Comparison of ENCODE assay signal across 1 cellular context in the genomic region with DNA sequence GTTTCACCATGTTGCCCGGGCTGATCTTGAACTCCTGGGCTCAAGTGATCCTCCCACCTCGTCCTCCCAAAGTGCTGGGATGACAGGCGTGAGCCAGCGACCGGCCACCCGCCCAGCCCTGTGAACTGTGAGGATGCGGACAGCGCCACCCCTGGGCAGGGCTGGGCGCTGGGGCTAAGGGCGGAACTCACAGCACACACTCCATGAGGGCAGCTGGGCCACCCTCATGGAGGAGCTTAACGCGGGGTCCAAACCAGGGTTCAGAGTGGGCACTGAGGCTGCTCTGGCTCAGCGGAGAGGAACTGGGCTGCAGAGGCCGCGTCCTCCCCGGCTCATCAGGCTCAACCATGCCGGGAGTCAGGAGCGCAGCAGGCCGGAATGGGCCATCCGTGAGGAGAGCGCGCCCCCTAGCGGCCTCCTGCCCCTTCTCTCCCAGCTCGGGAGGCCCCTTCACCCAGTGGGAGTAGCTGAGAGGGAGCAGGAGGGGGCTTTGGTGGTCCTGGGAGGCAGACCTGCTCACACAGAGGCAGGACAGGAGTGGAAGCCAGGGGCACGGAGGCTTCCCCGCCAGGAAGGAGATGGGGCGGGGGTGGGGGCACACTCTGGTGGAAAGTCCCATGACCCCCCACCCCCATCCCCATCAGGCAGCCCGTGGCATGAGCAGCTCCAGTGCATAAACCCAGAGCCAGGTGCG.
A peak's percentile ranks its signal among the peaks of the same experiment; 100 is the strongest.
TF ChIP-seq lines count a peak whose summit lies in the region.

No MANE protein-coding gene starts in this region.

TF ChIP-seq in H1, 55 proteins besides CTCF, POLR2A, EP300 and RAD21 (continued from another document):
- TF ChIP-seq, protein P1, sequence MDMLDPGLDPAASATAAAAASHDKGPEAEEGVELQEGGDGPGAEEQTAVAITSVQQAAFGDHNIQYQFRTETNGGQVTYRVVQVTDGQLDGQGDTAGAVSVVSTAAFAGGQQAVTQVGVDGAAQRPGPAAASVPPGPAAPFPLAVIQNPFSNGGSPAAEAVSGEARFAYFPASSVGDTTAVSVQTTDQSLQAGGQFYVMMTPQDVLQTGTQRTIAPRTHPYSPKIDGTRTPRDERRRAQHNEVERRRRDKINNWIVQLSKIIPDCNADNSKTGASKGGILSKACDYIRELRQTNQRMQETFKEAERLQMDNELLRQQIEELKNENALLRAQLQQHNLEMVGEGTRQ (IDR thresholded peaks at IDR 0.05; ENCODE audit: low read length): no peak
- no peak for TF ChIP-seq SAP30 (IDR thresholded peaks at IDR 0.05; ENCODE audit: insufficient read depth, insufficient replicate concordance, low read length)
- TF ChIP-seq, protein P2, sequence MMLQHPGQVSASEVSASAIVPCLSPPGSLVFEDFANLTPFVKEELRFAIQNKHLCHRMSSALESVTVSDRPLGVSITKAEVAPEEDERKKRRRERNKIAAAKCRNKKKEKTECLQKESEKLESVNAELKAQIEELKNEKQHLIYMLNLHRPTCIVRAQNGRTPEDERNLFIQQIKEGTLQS (IDR thresholded peaks at IDR 0.05; ENCODE audit: insufficient read depth, low read depth, low read length): no peak
- TF ChIP-seq, protein P3, sequence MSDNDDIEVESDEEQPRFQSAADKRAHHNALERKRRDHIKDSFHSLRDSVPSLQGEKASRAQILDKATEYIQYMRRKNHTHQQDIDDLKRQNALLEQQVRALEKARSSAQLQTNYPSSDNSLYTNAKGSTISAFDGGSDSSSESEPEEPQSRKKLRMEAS (IDR thresholded peaks at IDR 0.05): peak; percentile 42
- TF ChIP-seq RNF2 (IDR thresholded peaks at IDR 0.05; ENCODE audit: borderline replicate concordance, low read depth, low read length, missing control alignments, poor library complexity, severe bottlenecking): no peak
- no peak for TF ChIP-seq SUZ12 (IDR thresholded peaks at IDR 0.05; ENCODE audit: low read length)
- TF ChIP-seq CBX8 (IDR thresholded peaks at IDR 0.05; ENCODE audit: borderline replicate concordance, low read depth, low read length): no peak
- TF ChIP-seq SIN3A (conservative IDR thresholded peaks at IDR 0.05 in 1 of 2, IDR thresholded peaks at IDR 0.05 in 1 of 2; ENCODE audit: low read depth in 1 of 2, low read length in 2 of 2): peak in 1 of 2 experiments; percentile 36; a peak in 1 of 4 replicates
- TF ChIP-seq CBX5 (IDR thresholded peaks at IDR 0.05; ENCODE audit: low read depth, low read length): no peak
- 0 out of 2 replicates have a peak, but pooled peaks have one; percentile 5 for TF ChIP-seq CREB1 (IDR thresholded peaks at IDR 0.05)
- no peak for TF ChIP-seq JUND (IDR thresholded peaks at IDR 0.05; ENCODE audit: low read length)
- TF ChIP-seq, protein P4, sequence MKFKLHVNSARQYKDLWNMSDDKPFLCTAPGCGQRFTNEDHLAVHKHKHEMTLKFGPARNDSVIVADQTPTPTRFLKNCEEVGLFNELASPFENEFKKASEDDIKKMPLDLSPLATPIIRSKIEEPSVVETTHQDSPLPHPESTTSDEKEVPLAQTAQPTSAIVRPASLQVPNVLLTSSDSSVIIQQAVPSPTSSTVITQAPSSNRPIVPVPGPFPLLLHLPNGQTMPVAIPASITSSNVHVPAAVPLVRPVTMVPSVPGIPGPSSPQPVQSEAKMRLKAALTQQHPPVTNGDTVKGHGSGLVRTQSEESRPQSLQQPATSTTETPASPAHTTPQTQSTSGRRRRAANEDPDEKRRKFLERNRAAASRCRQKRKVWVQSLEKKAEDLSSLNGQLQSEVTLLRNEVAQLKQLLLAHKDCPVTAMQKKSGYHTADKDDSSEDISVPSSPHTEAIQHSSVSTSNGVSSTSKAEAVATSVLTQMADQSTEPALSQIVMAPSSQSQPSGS (IDR thresholded peaks at IDR 0.05; ENCODE audit: low read length): no peak
- no peak for TF ChIP-seq TAF1 (IDR thresholded peaks at IDR 0.05; ENCODE audit: low read depth, low read length)
TF ChIP-seq in H1: peak in this region for 4.
